18 cellular contexts compared by ENCODE assay signal in the genomic region with DNA sequence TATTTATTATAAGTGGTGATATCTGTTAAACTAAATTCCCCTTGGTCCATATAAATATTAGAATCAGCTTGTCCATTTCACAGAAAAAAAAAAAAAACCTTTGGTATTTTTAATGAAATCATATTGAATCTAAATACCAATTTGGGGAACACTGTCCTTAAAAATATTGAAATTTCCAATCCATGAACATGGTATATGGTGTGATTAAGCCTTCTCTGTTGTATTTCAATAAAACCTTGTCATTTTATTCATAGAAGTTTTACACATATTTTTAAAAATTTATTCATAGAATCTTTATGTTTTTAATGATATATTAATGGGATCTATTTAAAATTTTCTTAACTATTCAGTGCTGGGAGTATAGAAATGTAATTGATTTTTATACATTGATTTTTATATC.
DNase-seq lines count a peak whose midpoint lies in the region; ATAC-seq, FAIRE-seq and TF ChIP-seq lines count a peak whose summit lies in the region.
"Had no signal": no experiment of that assay in that cellular context is flagged by ENCODE, and none has a peak within 500 bp of the region (broad histone marks: within the 10 kb centered on the region; RNA-seq: fewer than 3 reads in every experiment).

No MANE protein-coding gene starts in this region.

- H3K79me2 ChIP-seq in hepatocyte: no peaks in the 10 kb centered on the region

- H3K27me3 ChIP-seq in ascending aorta (no peaks in the 10 kb centered on the region), hepatocyte (peaks cover 6% of the 10 kb centered on the region), thoracic aorta (replicated peaks; ENCODE audit: insufficient read depth) (no peaks in the 10 kb centered on the region)
- H3K27me3 ChIP-seq: BLaER1 treated with 17β-estradiol and CSF1 and Interleukin-3, amounts not matched to agents 10 nM and 100 nM had no signal

- no peak for ATAC-seq in thoracic aorta (ENCODE audit: insufficient number of reproducible peaks, low FRiP score, low read depth)
- no peak for ATAC-seq in GM21786 (IDR thresholded peaks at IDR 0.05; ENCODE audit: unreplicated experiment)
- no peak for ATAC-seq in HG03460 (IDR thresholded peaks at IDR 0.05; ENCODE audit: unreplicated experiment)

- H4K20me1 ChIP-seq in hepatocyte (ENCODE audit: insufficient read depth, poor library complexity, severe bottlenecking): no peaks in the 10 kb centered on the region
- H4K20me1 ChIP-seq: BLaER1 treated with 17β-estradiol and CSF1 and Interleukin-3, amounts not matched to agents 10 nM and 100 nM had no signal

- no peaks in the 10 kb centered on the region for H3K9me2 ChIP-seq in hepatocyte (replicated peaks; ENCODE audit: insufficient read depth)

- H3K36me3 ChIP-seq in ascending aorta: no peaks in the 10 kb centered on the region
- H3K36me3 ChIP-seq in hepatocyte (replicated peaks; ENCODE audit: insufficient read depth, low read depth): no peaks in the 10 kb centered on the region
- H3K36me3 ChIP-seq in thoracic aorta: no peaks in the 10 kb centered on the region
- H3K36me3 ChIP-seq: BLaER1 treated with 17β-estradiol and CSF1 and Interleukin-3, amounts not matched to agents 10 nM and 100 nM; HAP-1 had no signal

- TF ChIP-seq CTCF in ascending aorta (IDR thresholded peaks at IDR 0.05) (no peak), hepatocyte (IDR thresholded peaks at IDR 0.05; ENCODE audit: poor library complexity) (no peak), thoracic aorta (IDR thresholded peaks at IDR 0.05) (no peak)

- no peak for DNase-seq in ascending aorta (ENCODE audit: low spot score in 2 of 2)
- DNase-seq in hepatocyte (ENCODE audit: low spot score): no peak
- DNase-seq in thoracic aorta (ENCODE audit: low spot score): no peak
- no peak for DNase-seq in CD1c-positive myeloid dendritic cell (ENCODE audit: extremely low spot score)
- DNase-seq: CD4-positive, CD25-positive, alpha-beta regulatory T cell; CD8-positive, alpha-beta memory T cell; COR-L47; GM23248; KG1 had no signal

- H3K4me1 ChIP-seq in ascending aorta (peaks cover 0 to 3% of the 10 kb centered on the region in 2 donors), hepatocyte (ENCODE audit: insufficient read depth) (peaks cover 17% of the 10 kb centered on the region), thoracic aorta (ENCODE audit: control insufficient read depth in 1 of 2, low read depth in 2 of 2) (peaks cover 0 to 13% of the 10 kb centered on the region in 2 donors)
- H3K4me1 ChIP-seq: BLaER1 treated with 17β-estradiol and CSF1 and Interleukin-3, amounts not matched to agents 10 nM and 100 nM had no signal

- intact Hi-C loops in ascending aorta (cut with DNase I): loop anchor here (2.0 kb wide), 1 partner anchor 193 kb away; no protein-coding TSS in a partner anchor

- peak; percentile 21 for FAIRE-seq in A204.1 (lab: Jason Lieb, UNC)
- FAIRE-seq: G401.6, GM12891, GM19239 had no signal

- H2AFZ ChIP-seq in hepatocyte: no peak overlapping the region
- H2AFZ ChIP-seq: GM23248 had no signal

- peak overlapping the region; percentile 84 for H3K4me2 ChIP-seq in hepatocyte
- H3K4me2 ChIP-seq: BLaER1 treated with 17β-estradiol and CSF1 and Interleukin-3, amounts not matched to agents 10 nM and 100 nM had no signal

- peak overlapping the region; percentile 91 to 92 for H3K27ac ChIP-seq in ascending aorta
- no peak overlapping the region for H3K27ac ChIP-seq in hepatocyte
- peak overlapping the region in 1 of 2 donors; percentile 97 for H3K27ac ChIP-seq in thoracic aorta
- H3K27ac ChIP-seq: 22Rv1; BLaER1 treated with 17β-estradiol and CSF1 and Interleukin-3, amounts not matched to agents 10 nM and 100 nM; GM23248 had no signal

- H3K9me3 ChIP-seq in ascending aorta: no peaks in the 10 kb centered on the region
- no peaks in the 10 kb centered on the region for H3K9me3 ChIP-seq in hepatocyte (ENCODE audit: low read depth)
- H3K9me3 ChIP-seq in thoracic aorta: no peaks in the 10 kb centered on the region
- H3K9me3 ChIP-seq: BLaER1 treated with 17β-estradiol and CSF1 and Interleukin-3, amounts not matched to agents 10 nM and 100 nM; HAP-1 had no signal

- peak overlapping the region in 1 of 2 donors; percentile 65 for H3K4me3 ChIP-seq in ascending aorta
- H3K4me3 ChIP-seq in hepatocyte: no peak overlapping the region
- peak overlapping the region; percentile 77 for H3K4me3 ChIP-seq in thoracic aorta
- H3K4me3 ChIP-seq: BLaER1 treated with 17β-estradiol and CSF1 and Interleukin-3, amounts not matched to agents 10 nM and 100 nM; GM23248; HAP-1 had no signal
